Comparison of ENCODE assay signal across 34 cellular contexts in genomic region chr5:142411103-142411502, GRCh38.
"Had no signal": no experiment of that assay in that cellular context is flagged by ENCODE, and none has a peak within 500 bp of the region (broad histone marks: within the 10 kb centered on the region; RNA-seq: fewer than 3 reads in every experiment).

No MANE protein-coding gene starts in this region.

- H3K4me3 ChIP-seq: MG63 had no signal

- H3K27me3 ChIP-seq: MG63 had no signal

- H3K27ac ChIP-seq: KMS-11 had no signal

- DNase-seq: Karpas-422, Kasumi-1, MG63, MM.1S, MV-4-11, NCI-H1048, NCI-H1092, NCI-H1092 treated with DMSO at 0.1 percent for 48 hours, NCI-H1105, NCI-H1105 treated with DMSO at 0.1 percent for 48 hours, NCI-H1417, NCI-H1417 treated with DMSO at 0.1 percent for 48 hours, NCI-H1436, NCI-H1436 treated with DMSO at 0.1 percent for 48 hours, NCI-H146, NCI-H1694, NCI-H1694 treated with DMSO at 0.1 percent for 48 hours, NCI-H187, NCI-H187 treated with DMSO at 0.1 percent for 48 hours, NCI-H1930, NCI-H2029, NCI-H2029 treated with DMSO at 0.1 percent for 48 hours, NCI-H2081, NCI-H2081 treated with DMSO at 0.1 percent for 48 hours, NCI-H2107, NCI-H2171, NCI-H2171 treated with DMSO at 0.1 percent for 48 hours, NCI-H2227 treated with DMSO at 0.1 percent for 48 hours, NCI-H226, NCI-H345, NCI-H446, NCI-H446 treated with DMSO at 0.1 percent for 48 hours, NCI-H510A had no signal

- H3K36me3 ChIP-seq: MG63 had no signal
